ENCODE assay signal across 8 cellular contexts in the genomic region with DNA sequence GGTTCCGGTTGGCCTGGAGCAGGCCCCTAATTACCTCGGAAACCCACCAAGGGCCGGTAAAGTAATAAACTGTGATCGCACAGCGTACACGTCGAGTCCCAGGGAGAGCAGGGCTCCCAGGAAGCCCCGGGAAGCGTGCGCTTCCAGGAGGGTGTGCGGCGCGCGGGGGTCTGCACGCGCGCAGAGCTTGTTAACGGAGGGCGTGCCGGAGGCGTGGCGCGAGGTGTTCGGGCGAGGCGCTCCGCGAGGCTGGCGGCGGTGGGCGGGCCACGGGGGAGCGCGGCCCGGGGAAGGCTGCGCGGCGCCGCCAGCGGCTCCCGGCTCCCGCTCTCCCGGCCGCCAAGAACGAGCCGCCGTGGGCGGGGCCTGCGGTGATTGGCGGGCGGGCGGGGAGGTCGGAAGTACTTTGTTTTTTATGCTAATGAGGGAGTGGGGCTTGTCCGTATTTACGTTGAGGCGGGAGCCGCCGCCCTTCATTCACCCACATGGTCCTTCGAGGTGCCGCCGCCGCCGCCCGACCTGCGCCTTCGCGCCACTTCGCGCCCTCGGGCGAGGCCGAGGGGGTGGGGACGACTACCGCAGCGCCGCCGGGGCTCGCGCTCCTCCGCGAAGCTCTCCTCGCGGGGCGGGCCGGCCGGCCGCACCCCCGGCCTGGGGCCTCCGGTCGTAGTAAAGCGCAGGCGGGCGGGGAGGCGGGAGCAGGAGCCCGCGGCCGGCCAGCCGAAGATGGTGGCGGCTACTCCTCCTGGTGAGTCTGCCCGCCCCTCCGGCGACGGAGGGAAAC. TPM values are rescaled to one million over a fixed set of nuclear protein-coding genes. Genes with fewer than 3 reads are reported as not detected.
DNase-seq lines count a peak whose midpoint lies in the region; ATAC-seq, FAIRE-seq and TF ChIP-seq lines count a peak whose summit lies in the region.

A gene (plus strand): TSS at position 476 of the 784 bp plus-strand sequence.

- DNase-seq in NCI-H187 (lab: John Stamatoyannopoulos, UW) (peak; percentile 92 to 96), T-helper 2 cell (peak; percentile 70 to 94 (median 80)), amygdala (lab: John Stamatoyannopoulos, UW) (peak; percentile 18 to 87 (median 73)), right atrium auricular region (ENCODE audit: low spot score) (peak; percentile 84), pulmonary artery endothelial cell (ENCODE audit: low read depth, low spot score) (peak; percentile 57), urothelium cell line (ENCODE audit: low spot score) (peak; percentile 86)

- TF ChIP-seq CTCF in right atrium auricular region (IDR thresholded peaks at IDR 0.05), result no peak

- H3K27ac ChIP-seq in right atrium auricular region, result peak within 1 kb of the TSS; percentile 93 to 94

- no peak for FAIRE-seq in urothelium cell line (lab: Jason Lieb, UNC)

- no peaks in the 10 kb centered on the region for H3K27me3 ChIP-seq in right atrium auricular region

- H3K4me1 ChIP-seq in right atrium auricular region, result peaks cover 0 to 26% of the 10 kb centered on the region in 2 donors

- H3K36me3 ChIP-seq in right atrium auricular region, result peaks cover 13% of the 10 kb centered on the region

- H3K9me3 ChIP-seq in right atrium auricular region, result no peaks in the 10 kb centered on the region

- ATAC-seq in GM18505 (IDR thresholded peaks at IDR 0.05; ENCODE audit: unreplicated experiment) (peak; percentile 54), HG02943 (IDR thresholded peaks at IDR 0.05; ENCODE audit: low read depth, unreplicated experiment) (peak; percentile 56)

- TF ChIP-seq POLR2A in GM18505 (IDR thresholded peaks at IDR 0.05; ENCODE audit: borderline replicate concordance, extremely low read depth, insufficient read depth, insufficient read length), result peak; percentile 93

- peak within 1 kb of the TSS; percentile 75 to 88 for H3K4me3 ChIP-seq in right atrium auricular region

RNA-seq across cellular contexts. Expression of the gene that starts here (rescaled TPM):
- under 1 TPM in 1 of 2 donors, not detected in 1; 0.20 TPM for total RNA-seq in right atrium auricular region
- total RNA-seq in pulmonary artery endothelial cell, result 8.2 and 9.4 TPM in 2 replicates

Comparison
In these comparisons a context has a peak if more than half of its experiments do, and no peak if none do; other contexts are left out.
1. Peak in every context shown above with its lines: DNase-seq, ATAC-seq, H3K4me3 ChIP-seq and H3K27ac ChIP-seq.
2. Peak in DNase-seq, H3K4me3 ChIP-seq and H3K27ac ChIP-seq in right atrium auricular region; RNA of the gene not detected or under 1 TPM.